10 cellular contexts compared by ENCODE assay signal in the genomic region with DNA sequence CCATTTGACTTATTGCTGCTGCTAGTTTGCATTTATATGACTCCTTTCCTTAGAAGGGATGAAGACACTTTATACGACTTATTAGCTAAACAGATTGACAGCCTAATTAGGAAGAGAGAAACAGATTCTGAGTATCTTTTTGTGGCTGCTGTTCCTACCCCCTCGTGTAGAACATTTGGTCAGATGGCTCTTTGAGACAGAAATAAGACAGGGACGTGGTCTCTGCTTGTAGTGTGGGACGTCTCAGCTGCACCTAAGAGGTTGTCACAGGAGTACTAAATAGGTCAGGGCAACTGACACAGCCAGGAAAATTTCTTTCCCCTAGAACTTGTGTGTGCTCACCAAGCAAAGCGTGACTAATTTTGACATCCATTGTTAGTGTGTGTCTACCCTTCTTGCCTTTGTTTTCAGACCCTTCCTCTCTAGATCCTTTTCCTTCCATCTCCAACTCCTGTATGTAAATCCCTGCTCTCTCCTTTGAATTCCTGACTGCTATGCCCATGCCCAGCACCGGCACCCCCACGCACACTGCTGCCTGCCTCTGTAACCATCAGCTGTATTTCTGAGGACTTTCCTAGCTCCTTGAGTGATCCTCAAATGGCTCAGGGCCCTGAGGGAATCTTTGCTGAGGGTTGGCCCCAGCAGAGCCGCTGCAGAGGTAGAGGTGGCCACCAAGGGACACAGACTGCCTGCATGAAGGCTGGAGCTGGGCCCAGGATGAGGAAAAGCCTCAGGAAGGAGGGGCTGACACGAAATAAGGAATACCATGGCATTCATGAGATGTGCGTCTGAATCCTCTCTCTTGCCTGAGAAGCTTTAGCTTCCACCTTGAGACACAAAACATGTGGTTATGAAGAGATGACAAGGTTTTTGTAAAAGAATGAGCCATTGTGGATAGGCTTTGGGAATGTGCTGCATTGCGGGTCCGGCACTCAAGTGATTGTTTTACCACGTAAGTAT.
DNase-seq lines count a peak whose midpoint lies in the region; ATAC-seq, FAIRE-seq and TF ChIP-seq lines count a peak whose summit lies in the region.
"Had no signal": no experiment of that assay in that cellular context is flagged by ENCODE, and none has a peak within 500 bp of the region (broad histone marks: within the 10 kb centered on the region; RNA-seq: fewer than 3 reads in every experiment).

No MANE protein-coding gene starts in this region.

- no peak overlapping the region for H3K9ac ChIP-seq in kidney (ENCODE audit: low read length in 2 of 2)

- H3K4me1 ChIP-seq in kidney (ENCODE audit: control insufficient read depth in 1 of 2, insufficient read depth in 1 of 2, low read depth in 1 of 2, low read length in 2 of 2): peaks cover 2 to 10% of the 10 kb centered on the region in 2 donors

- peak; percentile 24 for ATAC-seq in Right ventricle myocardium inferior
- no peak for ATAC-seq in left cardiac atrium
- peak; percentile 36 for ATAC-seq in HG03025 (IDR thresholded peaks at IDR 0.05; ENCODE audit: low FRiP score, unreplicated experiment)
- peak; percentile 48 for ATAC-seq in activated naive CD8-positive, alpha-beta T cell treated with anti-CD3 and anti-CD28 coated beads, Interleukin-2, amount 50 U/mL, for 24 hours
- peak; percentile 50 for ATAC-seq in stimulated activated naive CD8-positive, alpha-beta T cell treated with anti-CD3 and anti-CD28 coated beads, Interleukin-15, Interleukin-2, amounts not matched to agents 100 U/mL and 50 U/mL, for 24 hours

- peak overlapping the region; percentile 99 for H3K27ac Mint-ChIP-seq in activated naive CD8-positive, alpha-beta T cell treated with anti-CD3 and anti-CD28 coated beads, Interleukin-2, amount 50 U/mL, for 24 hours

- FAIRE-seq in kidney (lab: Jason Lieb, UNC): no peak

- H3K4me1 Mint-ChIP-seq in activated naive CD8-positive, alpha-beta T cell treated with anti-CD3 and anti-CD28 coated beads, Interleukin-2, amount 50 U/mL, for 24 hours: peaks cover 63% of the 10 kb centered on the region

- intact Hi-C loops in Right ventricle myocardium inferior (cut with DNase I): no loop called here
- intact Hi-C loops in left cardiac atrium (cut with DNase I): no loop called here
- intact Hi-C loops in kidney (cut with DNase I): no loop called here

- DNase-seq in Right ventricle myocardium inferior (ENCODE audit: missing footprints) (no peak), left cardiac atrium (no peak), NCI-H345 (lab: John Stamatoyannopoulos, UW) (no peak), kidney (no peak), KG1 (lab: John Stamatoyannopoulos, UW) (no peak)
- DNase-seq in activated naive CD8-positive, alpha-beta T cell treated with anti-CD3 and anti-CD28 coated beads, Interleukin-2, amount 50 U/mL, for 24 hours: no peak
- no peak for DNase-seq in stimulated activated naive CD8-positive, alpha-beta T cell treated with anti-CD3 and anti-CD28 coated beads, Interleukin-15, Interleukin-2, amounts not matched to agents 100 U/mL and 50 U/mL, for 24 hours
- DNase-seq: mammary epithelial cell, NCI-H146 had no signal

- H3K4me3 ChIP-seq in kidney (ENCODE audit: low read length in 2 of 2): no peak overlapping the region

- H3K27ac ChIP-seq in kidney (ENCODE audit: low read depth in 2 of 2, low read length in 2 of 2): no peak overlapping the region

- no peaks in the 10 kb centered on the region for H3K9me3 Mint-ChIP-seq in activated naive CD8-positive, alpha-beta T cell treated with anti-CD3 and anti-CD28 coated beads, Interleukin-2, amount 50 U/mL, for 24 hours

- peak overlapping the region; percentile 86 for H3K4me3 Mint-ChIP-seq in activated naive CD8-positive, alpha-beta T cell treated with anti-CD3 and anti-CD28 coated beads, Interleukin-2, amount 50 U/mL, for 24 hours

- H3K36me3 ChIP-seq in kidney (ENCODE audit: control insufficient read depth in 1 of 2, insufficient read depth in 2 of 2, low read length in 2 of 2): no peaks in the 10 kb centered on the region

- H3K9me3 ChIP-seq in kidney (ENCODE audit: control insufficient read depth in 1 of 2, low read length in 2 of 2): no peaks in the 10 kb centered on the region

- TF ChIP-seq CTCF in kidney (IDR thresholded peaks at IDR 0.05; ENCODE audit: borderline replicate concordance, extremely low read depth, insufficient read depth): no peak

- H3K27me3 Mint-ChIP-seq in activated naive CD8-positive, alpha-beta T cell treated with anti-CD3 and anti-CD28 coated beads, Interleukin-2, amount 50 U/mL, for 24 hours: no peaks in the 10 kb centered on the region

- H3K36me3 Mint-ChIP-seq in activated naive CD8-positive, alpha-beta T cell treated with anti-CD3 and anti-CD28 coated beads, Interleukin-2, amount 50 U/mL, for 24 hours (ENCODE audit: low read depth): peaks cover 93% of the 10 kb centered on the region

Comparison
In these comparisons a context has a peak if more than half of its experiments do, and no peak if none do; other contexts are left out.
1. ATAC-seq: peak in Right ventricle myocardium inferior (single experiment), HG03025 (single experiment), activated naive CD8-positive, alpha-beta T cell treated with anti-CD3 and anti-CD28 coated beads, Interleukin-2, amount 50 U/mL, for 24 hours (single experiment) and stimulated activated naive CD8-positive, alpha-beta T cell treated with anti-CD3 and anti-CD28 coated beads, Interleukin-15, Interleukin-2, amounts not matched to agents 100 U/mL and 50 U/mL, for 24 hours (single experiment); none in left cardiac atrium (0 of 2).